16 cellular contexts compared by ENCODE assay signal in genomic region chr13:23865898-23866297, GRCh38. TPM values are rescaled to one million over a fixed set of nuclear protein-coding genes. Genes with fewer than 3 reads are reported as not detected.
"Had no signal": no experiment of that assay in that cellular context is flagged by ENCODE, and none has a peak within 500 bp of the region (broad histone marks: within the 10 kb centered on the region; RNA-seq: fewer than 3 reads in every experiment).

No MANE protein-coding gene starts in this region.

- H3K4me3 Mint-ChIP-seq: activated CD4-positive, alpha-beta memory T cell treated with anti-CD3 and anti-CD28 coated beads for 36 hours; activated naive CD8-positive, alpha-beta T cell treated with anti-CD3 and anti-CD28 coated beads, Interleukin-2, amount 10 ng/mL, durations not matched to agents 7 days and 5 days; natural killer cell had no signal

- H3K36me3 Mint-ChIP-seq: natural killer cell had no signal

- H3K4me3 ChIP-seq: ascending aorta, esophagus muscularis mucosa, lung, mucosa of descending colon had no signal

- H3K4me1 Mint-ChIP-seq: natural killer cell had no signal

- H3K9me3 ChIP-seq: ascending aorta, esophagus muscularis mucosa, mucosa of descending colon had no signal

- H3K27ac ChIP-seq: ascending aorta, esophagus muscularis mucosa had no signal

- H3K27ac Mint-ChIP-seq: activated CD4-positive, alpha-beta memory T cell treated with anti-CD3 and anti-CD28 coated beads for 36 hours; activated naive CD8-positive, alpha-beta T cell treated with anti-CD3 and anti-CD28 coated beads, Interleukin-2, amount 10 ng/mL, durations not matched to agents 7 days and 5 days had no signal

- H3K9me3 Mint-ChIP-seq: activated CD4-positive, alpha-beta memory T cell treated with anti-CD3 and anti-CD28 coated beads for 36 hours; activated naive CD8-positive, alpha-beta T cell treated with anti-CD3 and anti-CD28 coated beads, Interleukin-2, amount 10 ng/mL, durations not matched to agents 7 days and 5 days; immature natural killer cell; natural killer cell had no signal

- H3K27me3 Mint-ChIP-seq: activated CD4-positive, alpha-beta memory T cell treated with anti-CD3 and anti-CD28 coated beads for 36 hours; activated naive CD8-positive, alpha-beta T cell treated with anti-CD3 and anti-CD28 coated beads, Interleukin-2, amount 10 ng/mL, durations not matched to agents 7 days and 5 days had no signal

- H3K4me1 ChIP-seq: ascending aorta had no signal

- DNase-seq: activated CD4-positive, alpha-beta memory T cell treated with anti-CD3 and anti-CD28 coated beads for 36 hours; activated CD4-positive, alpha-beta T cell treated with anti-CD3 and anti-CD28 coated beads for 1 hour; activated gamma-delta T cell treated with Interleukin-2 at 50 U/mL for 16 hours; activated naive CD8-positive, alpha-beta T cell treated with anti-CD3 and anti-CD28 coated beads, Interleukin-2, amount 10 ng/mL, durations not matched to agents 7 days and 5 days; activated T-cell treated with anti-CD3 and anti-CD28 coated beads, Interleukin-2, amount 50 U/mL, for 48 hours; immature natural killer cell; mucosa of descending colon; natural killer cell; right cardiac atrium; small intestine had no signal

- H3K27me3 ChIP-seq: ascending aorta, esophagus muscularis mucosa had no signal

RNA-seq across cellular contexts. Expression of gene C1QTNF9B, which starts 31.4 kb away (rescaled TPM):
- total RNA-seq: activated CD4-positive, alpha-beta memory T cell treated with anti-CD3 and anti-CD28 coated beads for 36 hours; activated naive CD8-positive, alpha-beta T cell treated with anti-CD3 and anti-CD28 coated beads, Interleukin-2, amount 10 ng/mL, durations not matched to agents 7 days and 5 days; ascending aorta; bronchial epithelial cell; chondrocyte; natural killer cell; posterior vena cava had no signal
- polyA plus RNA-seq: immature natural killer cell, lung had no signal
